ENCODE assay signal across 21 cellular contexts in the genomic region with DNA sequence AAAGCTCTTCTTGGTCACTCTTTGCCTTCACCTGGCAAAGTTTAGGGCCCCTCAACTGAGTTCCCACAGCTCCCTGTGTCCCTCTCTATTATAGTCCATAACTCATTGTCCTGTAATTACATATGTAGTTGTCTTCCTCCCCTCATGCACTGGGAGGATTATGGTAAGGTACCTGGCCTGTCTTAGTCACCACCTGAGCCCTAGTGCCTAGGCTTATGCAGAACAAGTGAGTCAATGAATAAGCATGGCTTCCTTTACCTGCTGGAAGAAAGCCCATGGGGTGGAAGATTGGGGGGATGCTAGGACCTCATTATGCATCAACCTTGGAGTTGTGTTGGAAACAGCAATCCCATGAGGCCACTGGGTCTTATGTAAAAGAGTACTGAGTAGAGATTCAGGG.
A peak's percentile ranks its signal among the peaks of the same experiment; 100 is the strongest.
DNase-seq lines count a peak whose midpoint lies in the region; ATAC-seq, FAIRE-seq and TF ChIP-seq lines count a peak whose summit lies in the region.
"Had no signal": no experiment of that assay in that cellular context is flagged by ENCODE, and none has a peak within 500 bp of the region (broad histone marks: within the 10 kb centered on the region; RNA-seq: fewer than 3 reads in every experiment).

No MANE protein-coding gene starts in this region.

- H3K9ac ChIP-seq in HCT116 (ENCODE audit: low read length) (no peak overlapping the region), keratinocyte (ENCODE audit: control insufficient read depth, extremely low read depth, insufficient read depth, low read length) (no peak overlapping the region)
- H3K9ac ChIP-seq: GM23248 had no signal

- no peaks in the 10 kb centered on the region for H3K9me1 ChIP-seq in keratinocyte (ENCODE audit: control insufficient read depth, extremely low read depth, insufficient read depth, low read length)

- H3K4me1 ChIP-seq in HCT116 (ENCODE audit: control insufficient read depth in 1 of 2, insufficient read depth in 2 of 2, low read length in 2 of 2), result peaks cover 4 to 37% of the 10 kb centered on the region in 2 experiments; a peak in 3 of 4 replicates
- H3K4me1 ChIP-seq in keratinocyte (ENCODE audit: control insufficient read depth, extremely low read depth, insufficient read depth, low read length), result peaks cover 21% of the 10 kb centered on the region
- no peaks in the 10 kb centered on the region for H3K4me1 ChIP-seq in body of pancreas

- dilution Hi-C loops in keratinocyte (cut with MboI; ENCODE audit: extremely low pct_ligation_motif_present, low sequenced_read_pairs), result no loop called here

- TF ChIP-seq POLR2A in HCT116 (IDR thresholded peaks at IDR 0.05; ENCODE audit: borderline replicate concordance, extremely low read depth, insufficient read depth, insufficient read length) (no peak), body of pancreas (IDR thresholded peaks at IDR 0.05) (no peak)

- RAD21 ChIA-PET in HCT116 (lab: Charles Lee; ENCODE audit: low non-redundant PET in 1 of 2, low total read pairs in 2 of 2, uncharacterized antibody in 2 of 2, unreplicated experiment in 2 of 2), result no interaction called here

- TF ChIP-seq CTCF in HCT116 (IDR thresholded peaks at IDR 0.05 in 2 of 3, conservative IDR thresholded peaks at IDR 0.05 in 1 of 3; ENCODE audit: borderline replicate concordance in 1 of 3, insufficient read depth in 1 of 3, low read depth in 2 of 3, low read length in 2 of 3) (no peak), epithelial cell of esophagus (IDR thresholded peaks at IDR 0.05; ENCODE audit: insufficient read depth, low read depth, low read length, missing control alignments) (no peak), keratinocyte (optimal IDR thresholded peaks at IDR 0.05 in 1 of 3, IDR thresholded peaks at IDR 0.05 in 1 of 3, conservative IDR thresholded peaks at IDR 0.05 in 1 of 3; ENCODE audit: extremely low read depth in 1 of 3, insufficient read depth in 2 of 3, low read length in 3 of 3) (no peak), body of pancreas (IDR thresholded peaks at IDR 0.05) (no peak), GM13976 (IDR thresholded peaks at IDR 0.05; ENCODE audit: borderline replicate concordance, control extremely low read depth, extremely low read depth, insufficient read depth, missing control alignments) (no peak)

- H3K27me3 ChIP-seq in HCT116 (ENCODE audit: insufficient read depth, low read length), result no peaks in the 10 kb centered on the region
- no peaks in the 10 kb centered on the region for H3K27me3 ChIP-seq in keratinocyte (ENCODE audit: control insufficient read depth, extremely low read depth, insufficient read depth, low read length)
- no peaks in the 10 kb centered on the region for H3K27me3 ChIP-seq in body of pancreas

- ATAC-seq in HCT116 (peak; percentile 56), left ventricle myocardium superior (no peak), body of pancreas (no peak)

- in situ Hi-C loops in GM13976 (cut with MboI; ENCODE audit: low sequenced_read_pairs, unreplicated experiment), result no loop called here

- H3K4me3 ChIP-seq in HCT116 (replicated peaks in 1 of 2; ENCODE audit: low read depth in 1 of 2, low read length in 2 of 2) (no peak overlapping the region), epithelial cell of esophagus (ENCODE audit: low read length) (no peak overlapping the region), keratinocyte (ENCODE audit: control insufficient read depth in 2 of 3, extremely low read depth in 1 of 3, insufficient read depth in 2 of 3, low read depth in 1 of 3, low read length in 3 of 3) (no peak overlapping the region), body of pancreas (no peak overlapping the region)
- H3K4me3 ChIP-seq: GM23248 had no signal

- H3K9me2 ChIP-seq in HCT116 (ENCODE audit: insufficient read depth), result no peaks in the 10 kb centered on the region

- intact Hi-C loops in HCT116 (cut with micrococcal nuclease) (loop anchor here (5.0 kb wide), 1 partner anchor 617 kb away; no protein-coding TSS in a partner anchor), left ventricle myocardium superior (cut with micrococcal nuclease) (no loop called here), body of pancreas (cut with DNase I) (loop anchor here (10.0 kb wide), 2 partner anchors 65 to 335 kb away; no protein-coding TSS in a partner anchor)

- no peak for TF ChIP-seq RAD21 in HCT116 (IDR thresholded peaks at IDR 0.05; ENCODE audit: low read depth)

- DNase-seq in HCT116 (ENCODE audit: low read depth, low spot score) (peak; percentile 21), epithelial cell of esophagus (ENCODE audit: low read depth) (peak; percentile 34), keratinocyte (ENCODE audit: low read depth, low spot score) (no peak), left ventricle myocardium superior (no peak), body of pancreas (no peak), GM13976 (ENCODE audit: low spot score) (no peak)
- no peak for DNase-seq in stimulated activated CD4-positive, alpha-beta T cell treated with anti-CD3 and anti-CD28 coated beads, Interleukin-2, amount 100 ng/mL, for 48 hours
- DNase-seq: 8988T; C1 segment of cervical spinal cord; Calu3; CD4-positive, alpha-beta memory T cell; COR-L47; DMS53; DMS79 treated with DMSO at 0.1 percent for 48 hours; GF-D8; GM23248; H7; HCEC 1CT had no signal

- no peaks in the 10 kb centered on the region for H3K79me2 ChIP-seq in HCT116 (ENCODE audit: insufficient read depth, low read length)
- H3K79me2 ChIP-seq in keratinocyte (ENCODE audit: control insufficient read depth, insufficient read depth, low read length), result no peaks in the 10 kb centered on the region

- H3K36me3 ChIP-seq in HCT116 (ENCODE audit: control insufficient read depth in 1 of 2, insufficient read depth in 2 of 2, low read length in 2 of 2) (no peaks in the 10 kb centered on the region), keratinocyte (ENCODE audit: control insufficient read depth in 2 of 2, extremely low read depth in 1 of 2, insufficient read depth in 2 of 2, low read length in 2 of 2) (no peaks in the 10 kb centered on the region), body of pancreas (replicated peaks in 1 of 2; ENCODE audit: insufficient read depth in 1 of 2, low read depth in 2 of 2) (no peaks in the 10 kb centered on the region)

- H3K4me2 ChIP-seq in HCT116 (ENCODE audit: low read length) (peak overlapping the region; percentile 56), keratinocyte (ENCODE audit: control insufficient read depth, extremely low read depth, insufficient read depth, low read depth, low read length) (no peak overlapping the region)

- no peak overlapping the region for H3K27ac ChIP-seq in HCT116 (ENCODE audit: low read depth, low read length)
- H3K27ac ChIP-seq in keratinocyte (ENCODE audit: control insufficient read depth, insufficient read depth, low read length), result no peak overlapping the region
- H3K27ac ChIP-seq in body of pancreas, result no peak overlapping the region

- no TSS peak for BruUV-seq in HCT116 (replicated peaks; lab: Mats Ljungman, UMichigan)

- POLR2A ChIA-PET in HCT116 (lab: Charles Lee), result no interaction called here

- FAIRE-seq in keratinocyte (lab: Jason Lieb, UNC), result peak; percentile 53
- FAIRE-seq: GM12891, GM19239, H1 had no signal

- no peaks in the 10 kb centered on the region for H3K9me3 ChIP-seq in HCT116 (ENCODE audit: control insufficient read depth in 1 of 2, insufficient read depth in 1 of 2, low read depth in 1 of 2, low read length in 2 of 2)
- H3K9me3 ChIP-seq in keratinocyte (ENCODE audit: control insufficient read depth, low read depth, low read length), result no peaks in the 10 kb centered on the region
- no peaks in the 10 kb centered on the region for H3K9me3 ChIP-seq in body of pancreas

- no peak overlapping the region for H2AFZ ChIP-seq in HCT116 (ENCODE audit: low read depth, low read length, poor library complexity, severe bottlenecking)
- no peak overlapping the region for H2AFZ ChIP-seq in keratinocyte (ENCODE audit: control insufficient read depth, low read length)
- H2AFZ ChIP-seq: GM23248 had no signal

- H4K20me1 ChIP-seq in HCT116 (ENCODE audit: insufficient read depth) (no peaks in the 10 kb centered on the region), keratinocyte (ENCODE audit: control insufficient read depth, extremely low read depth, insufficient read depth, low read length) (no peaks in the 10 kb centered on the region)

- CTCF ChIA-PET in HCT116 (lab: Charles Lee), result no interaction called here

TF ChIP-seq in HCT116, 20 proteins besides CTCF, POLR2A, EP300 and RAD21:
- no peak for TF ChIP-seq SP1 (IDR thresholded peaks at IDR 0.05; ENCODE audit: low read depth)
- no peak for TF ChIP-seq ELF1 (IDR thresholded peaks at IDR 0.05; ENCODE audit: borderline replicate concordance, low read depth)
- TF ChIP-seq JUND (IDR thresholded peaks at IDR 0.05), result peak; percentile 42; the same call in 1 of the 2 replicates
- TF ChIP-seq YY1 (IDR thresholded peaks at IDR 0.05; ENCODE audit: extremely low read depth, insufficient replicate concordance, low read depth, low read length), result no peak
- no peak for TF ChIP-seq EZH2phosphoT487 (IDR thresholded peaks at IDR 0.05; ENCODE audit: borderline replicate concordance)
- TF ChIP-seq, protein P1, sequence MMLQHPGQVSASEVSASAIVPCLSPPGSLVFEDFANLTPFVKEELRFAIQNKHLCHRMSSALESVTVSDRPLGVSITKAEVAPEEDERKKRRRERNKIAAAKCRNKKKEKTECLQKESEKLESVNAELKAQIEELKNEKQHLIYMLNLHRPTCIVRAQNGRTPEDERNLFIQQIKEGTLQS (IDR thresholded peaks at IDR 0.05), result no peak
- TF ChIP-seq SIN3A (IDR thresholded peaks at IDR 0.05; ENCODE audit: low read depth), result no peak
- 0 out of 2 replicates have a peak, but pooled peaks have one; percentile 17 for TF ChIP-seq FOSL1 (IDR thresholded peaks at IDR 0.05; ENCODE audit: low read depth)
- TF ChIP-seq SRF (IDR thresholded peaks at IDR 0.05; ENCODE audit: low read depth), result no peak

Comparison
In these comparisons a context has a peak if more than half of its experiments do, and no peak if none do; other contexts are left out.
1. DNase-seq: peak in HCT116 (single experiment) and epithelial cell of esophagus (single experiment); none in keratinocyte (single experiment), left ventricle myocardium superior (single experiment), body of pancreas (0 of 4), GM13976 (single experiment) and stimulated activated CD4-positive, alpha-beta T cell treated with anti-CD3 and anti-CD28 coated beads, Interleukin-2, amount 100 ng/mL, for 48 hours (0 of 2).